In the genomic region with DNA sequence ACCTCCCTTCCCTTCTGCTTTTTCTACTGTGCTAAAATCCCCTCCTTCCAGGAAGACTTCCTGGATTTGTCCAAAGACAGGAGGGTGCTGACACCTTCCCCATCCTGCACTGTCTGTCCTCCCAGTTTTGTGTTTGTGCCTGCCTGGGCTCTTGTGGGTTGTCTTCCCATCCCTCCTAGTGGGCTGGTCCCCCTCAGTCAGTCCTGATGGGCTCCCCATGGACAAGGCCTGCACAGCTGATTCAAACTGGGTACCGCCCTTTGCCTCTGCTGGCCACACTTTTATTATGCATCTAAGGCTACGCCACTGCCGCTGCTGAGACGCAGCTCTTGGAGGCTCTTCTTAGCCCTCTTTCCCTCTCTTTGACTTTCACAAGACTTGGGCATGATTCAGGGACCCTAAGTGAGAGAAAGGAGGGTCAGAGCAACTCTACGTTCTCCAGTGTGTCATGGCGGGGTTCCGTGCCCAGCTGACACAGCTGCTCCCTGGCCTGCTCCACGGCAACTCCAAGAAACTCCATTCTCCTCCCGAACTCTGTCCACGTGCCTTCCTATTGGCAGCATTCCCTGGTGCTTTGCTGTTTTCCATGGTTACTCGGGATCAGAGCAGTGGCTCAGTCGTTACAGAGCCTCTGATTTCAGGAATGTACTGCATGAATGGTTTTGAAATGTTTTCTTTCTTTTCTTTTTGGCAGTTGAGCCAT, we compare ENCODE assay signal across 13 cellular contexts. TPM values are rescaled to one million over a fixed set of nuclear protein-coding genes. Genes with fewer than 3 reads are reported as not detected.
A peak's percentile ranks its signal among the peaks of the same experiment; 100 is the strongest.
DNase-seq lines count a peak whose midpoint lies in the region; ATAC-seq, FAIRE-seq and TF ChIP-seq lines count a peak whose summit lies in the region.
"Had no signal": no experiment of that assay in that cellular context is flagged by ENCODE, and none has a peak within 500 bp of the region (broad histone marks: within the 10 kb centered on the region; RNA-seq: fewer than 3 reads in every experiment).

No MANE protein-coding gene starts in this region.

- TF ChIP-seq CTCF in esophagus muscularis mucosa (IDR thresholded peaks at IDR 0.05), result no peak
- no peak for TF ChIP-seq CTCF in lower lobe of right lung (IDR thresholded peaks at IDR 0.05)

- no peak for TF ChIP-seq EP300 in esophagus muscularis mucosa (IDR thresholded peaks at IDR 0.05)

- H3K36me3 Mint-ChIP-seq in activated CD4-positive, alpha-beta T cell treated with anti-CD3 and anti-CD28 coated beads, Interleukin-2, amount 10 ng/mL, durations not matched to agents 24 days and 14 days (ENCODE audit: low read depth), result no peaks in the 10 kb centered on the region

- intact Hi-C loops in esophagus muscularis mucosa (cut with DNase I) (loop anchor here (5.0 to 10.0 kb wide), 4 partner anchors 136 to 614 kb away; a partner anchor contains a TSS), lower lobe of right lung (cut with DNase I) (no loop called here)
- intact Hi-C loops in activated CD4-positive, alpha-beta T cell treated with anti-CD3 and anti-CD28 coated beads, Interleukin-2, amount 10 ng/mL, durations not matched to agents 24 days and 14 days (cut with micrococcal nuclease), result loop anchor here (5.0 kb wide), 1 partner anchor 501 kb away; no protein-coding TSS in a partner anchor

- no peak overlapping the region for H3K4me3 Mint-ChIP-seq in activated CD4-positive, alpha-beta T cell treated with anti-CD3 and anti-CD28 coated beads, Interleukin-2, amount 10 ng/mL, durations not matched to agents 24 days and 14 days

- no peaks in the 10 kb centered on the region for H3K36me3 ChIP-seq in esophagus muscularis mucosa
- no peaks in the 10 kb centered on the region for H3K36me3 ChIP-seq in lower lobe of right lung

- no peaks in the 10 kb centered on the region for H3K4me1 Mint-ChIP-seq in activated CD4-positive, alpha-beta T cell treated with anti-CD3 and anti-CD28 coated beads, Interleukin-2, amount 10 ng/mL, durations not matched to agents 24 days and 14 days

- no peaks in the 10 kb centered on the region for H3K9me3 Mint-ChIP-seq in activated CD4-positive, alpha-beta T cell treated with anti-CD3 and anti-CD28 coated beads, Interleukin-2, amount 10 ng/mL, durations not matched to agents 24 days and 14 days

- H3K27ac ChIP-seq in esophagus muscularis mucosa (replicated peaks in 1 of 4), result peak overlapping the region; percentile 25 to 66 (median 38)
- peak overlapping the region; percentile 72 for H3K27ac ChIP-seq in lower lobe of right lung
- H3K27ac ChIP-seq in substantia nigra (ENCODE audit: low read depth, low read length, poor library complexity, severe bottlenecking), result no peak overlapping the region

- no peak for TF ChIP-seq POLR2A in esophagus muscularis mucosa (IDR thresholded peaks at IDR 0.05; ENCODE audit: low read depth)

- H3K9me3 ChIP-seq in esophagus muscularis mucosa, result no peaks in the 10 kb centered on the region
- no peaks in the 10 kb centered on the region for H3K9me3 ChIP-seq in lower lobe of right lung

- DNase-seq in RCC 7860 (ENCODE audit: low spot score), result peak; percentile 59
- DNase-seq in esophagus muscularis mucosa (ENCODE audit: extremely low spot score), result peak; percentile 95
- no peak for DNase-seq in lower lobe of right lung
- peak in 41 of 49 donors; percentile 9 to 77 (median 54) for DNase-seq in substantia nigra (lab: John Stamatoyannopoulos, UW)
- DNase-seq in activated CD4-positive, alpha-beta T cell treated with anti-CD3 and anti-CD28 coated beads, Interleukin-2, amount 10 ng/mL, durations not matched to agents 24 days and 14 days, result no peak
- no peak for DNase-seq in T1000 (lab: John Stamatoyannopoulos, UW)
- DNase-seq in stimulated activated naive CD4-positive, alpha-beta T cell treated with Interleukin-2 at 50 U/mL for 16 hours (lab: John Stamatoyannopoulos, UW), result no peak
- DNase-seq: NCI-H748 treated with DMSO at 0.1 percent for 48 hours had no signal

- peaks cover 12% of the 10 kb centered on the region for H3K27me3 Mint-ChIP-seq in activated CD4-positive, alpha-beta T cell treated with anti-CD3 and anti-CD28 coated beads, Interleukin-2, amount 10 ng/mL, durations not matched to agents 24 days and 14 days

- no peak overlapping the region for H3K27ac Mint-ChIP-seq in activated CD4-positive, alpha-beta T cell treated with anti-CD3 and anti-CD28 coated beads, Interleukin-2, amount 10 ng/mL, durations not matched to agents 24 days and 14 days

- H3K4me1 ChIP-seq in esophagus muscularis mucosa (peaks cover 0 to 18% (median 13%) of the 10 kb centered on the region in 4 donors), lower lobe of right lung (no peaks in the 10 kb centered on the region)

- no peak overlapping the region for H3K4me3 ChIP-seq in esophagus muscularis mucosa
- no peak overlapping the region for H3K4me3 ChIP-seq in lower lobe of right lung

- WGBS in esophagus muscularis mucosa, result 65% methylated on average over 12 of the region's 12 CpGs

- H3K27me3 ChIP-seq in esophagus muscularis mucosa (no peaks in the 10 kb centered on the region), lower lobe of right lung (ENCODE audit: low read depth) (peaks cover 4% of the 10 kb centered on the region)

- ATAC-seq in lower lobe of right lung, result peak; percentile 31 to 55
- ATAC-seq in esophagus mucosa, result no peak

- no peak for FAIRE-seq in RCC 7860 (lab: Jason Lieb, UNC)
- FAIRE-seq: bronchial epithelial cell, TTC549 had no signal

RNA-seq across cellular contexts. Expression of a gene that starts 3.8 kb away (rescaled TPM):
- total RNA-seq in esophagus muscularis mucosa (not detected), lower lobe of right lung (not detected), esophagus mucosa (not detected)
- total RNA-seq in activated CD4-positive, alpha-beta T cell treated with anti-CD3 and anti-CD28 coated beads, Interleukin-2, amount 10 ng/mL, durations not matched to agents 24 days and 14 days, result not detected in 2 replicates
- total RNA-seq: bronchial epithelial cell, HT1080, mononuclear cell had no signal

RNA-seq across cellular contexts. Expression of a gene that starts 14.4 kb away (rescaled TPM):
- total RNA-seq in esophagus muscularis mucosa (not detected), lower lobe of right lung (not detected), esophagus mucosa (not detected)
- total RNA-seq in activated CD4-positive, alpha-beta T cell treated with anti-CD3 and anti-CD28 coated beads, Interleukin-2, amount 10 ng/mL, durations not matched to agents 24 days and 14 days, result not detected in 2 replicates
- total RNA-seq: bronchial epithelial cell, HT1080, mononuclear cell had no signal

RNA-seq across cellular contexts. Expression of a gene that starts 35.1 kb away (rescaled TPM):
- total RNA-seq in esophagus muscularis mucosa, result not detected
- not detected for total RNA-seq in lower lobe of right lung
- not detected for total RNA-seq in esophagus mucosa
- not detected in 2 replicates for total RNA-seq in activated CD4-positive, alpha-beta T cell treated with anti-CD3 and anti-CD28 coated beads, Interleukin-2, amount 10 ng/mL, durations not matched to agents 24 days and 14 days
- total RNA-seq: bronchial epithelial cell, HT1080, mononuclear cell had no signal

RNA-seq across cellular contexts. Expression of a gene that starts 49.9 kb away (rescaled TPM):
- total RNA-seq in esophagus muscularis mucosa (not detected), lower lobe of right lung (not detected), esophagus mucosa (not detected)
- total RNA-seq in activated CD4-positive, alpha-beta T cell treated with anti-CD3 and anti-CD28 coated beads, Interleukin-2, amount 10 ng/mL, durations not matched to agents 24 days and 14 days, result not detected in 2 replicates
- total RNA-seq: bronchial epithelial cell, mononuclear cell had no signal

Comparison
In these comparisons a context has a peak if more than half of its experiments do, and no peak if none do; other contexts are left out.
1. DNase-seq: peak in RCC 7860 (single experiment), esophagus muscularis mucosa (single experiment) and substantia nigra (41 of 49); none in lower lobe of right lung (single experiment), activated CD4-positive, alpha-beta T cell treated with anti-CD3 and anti-CD28 coated beads, Interleukin-2, amount 10 ng/mL, durations not matched to agents 24 days and 14 days (single experiment), T1000 (single experiment) and stimulated activated naive CD4-positive, alpha-beta T cell treated with Interleukin-2 at 50 U/mL for 16 hours (single experiment).